17 cellular contexts compared by ENCODE assay signal in genomic region chr3:142663865-142664264, GRCh38. TPM values are rescaled to one million over a fixed set of nuclear protein-coding genes. Genes with fewer than 3 reads are reported as not detected.
A peak's percentile ranks its signal among the peaks of the same experiment; 100 is the strongest.
DNase-seq lines count a peak whose midpoint lies in the region; ATAC-seq, FAIRE-seq and TF ChIP-seq lines count a peak whose summit lies in the region.
"Had no signal": no experiment of that assay in that cellular context is flagged by ENCODE, and none has a peak within 500 bp of the region (broad histone marks: within the 10 kb centered on the region; RNA-seq: fewer than 3 reads in every experiment).

No MANE protein-coding gene starts in this region.

- H3K27me3 ChIP-seq in Peyer's patch (no peaks in the 10 kb centered on the region), endocrine pancreas (ENCODE audit: control insufficient read depth, insufficient read depth, low read length) (no peaks in the 10 kb centered on the region), HAP-1 (ENCODE audit: low read depth) (no peaks in the 10 kb centered on the region)
- H3K27me3 ChIP-seq: BLaER1 treated with 17β-estradiol and CSF1 and Interleukin-3, amounts not matched to agents 10 nM and 100 nM; SJSA1 had no signal

- peak overlapping the region; percentile 16; the same call in 1 of the 3 replicates for H3K4me3 ChIP-seq in A549
- no peak overlapping the region for H3K4me3 ChIP-seq in Peyer's patch
- H3K4me3 ChIP-seq in endocrine pancreas (ENCODE audit: control insufficient read depth, insufficient read depth, low read length): peak overlapping the region; percentile 47
- H3K4me3 ChIP-seq in mucosa of descending colon: no peak overlapping the region
- H3K4me3 ChIP-seq in HAP-1: no peak overlapping the region
- H3K4me3 ChIP-seq: BLaER1 treated with 17β-estradiol and CSF1 and Interleukin-3, amounts not matched to agents 10 nM and 100 nM; SJSA1 had no signal

- DNase-seq in A549 (ENCODE audit: low read depth in 1 of 2, low spot score in 1 of 2): peak in 1 of 2 experiments; percentile 15
- DNase-seq in Peyer's patch: no peak
- DNase-seq in mucosa of descending colon: no peak
- DNase-seq in GM13977 (ENCODE audit: low spot score): no peak
- no peak for DNase-seq in stimulated activated CD8-positive, alpha-beta memory T cell treated with anti-CD3 and anti-CD28 coated beads, Interleukin-4, amount 100 ng/mL, for 48 hours
- DNase-seq in SW480 (ENCODE audit: low spot score): no peak
- DNase-seq in HAP-1 (ENCODE audit: low spot score in 2 of 2): no peak
- DNase-seq: H9, IMR-90, Kasumi-1, NCI-H1105 treated with DMSO at 0.1 percent for 48 hours, NCI-H187 treated with DMSO at 0.1 percent for 48 hours, NCI-H345 had no signal

- no peak for TF ChIP-seq CTCF in A549 (IDR thresholded peaks at IDR 0.05)
- no peak for TF ChIP-seq CTCF in Peyer's patch (IDR thresholded peaks at IDR 0.05)
- TF ChIP-seq CTCF in mucosa of descending colon (IDR thresholded peaks at IDR 0.05): no peak
- no peak for TF ChIP-seq CTCF in GM13977 (IDR thresholded peaks at IDR 0.05; ENCODE audit: extremely low read depth, insufficient read depth, missing control alignments)

- no peak overlapping the region for H3K9ac ChIP-seq in endocrine pancreas (ENCODE audit: control insufficient read depth, insufficient read depth, low read length)
- H3K9ac ChIP-seq: BLaER1 treated with 17β-estradiol and CSF1 and Interleukin-3, amounts not matched to agents 10 nM and 100 nM had no signal

- H3K36me3 ChIP-seq in Peyer's patch (peaks cover 0 to 12% (median 0%) of the 10 kb centered on the region in 3 donors), endocrine pancreas (ENCODE audit: control insufficient read depth, insufficient read depth, low read length) (no peaks in the 10 kb centered on the region), mucosa of descending colon (ENCODE audit: low read depth) (no peaks in the 10 kb centered on the region), HAP-1 (replicated peaks) (0 out of 2 replicates have a peak, but pooled peaks cover 3% of the 10 kb centered on the region)
- H3K36me3 ChIP-seq: BLaER1 treated with 17β-estradiol and CSF1 and Interleukin-3, amounts not matched to agents 10 nM and 100 nM; SJSA1 had no signal

- 3% methylated on average over 1 of the region's 1 CpG for WGBS in A549 (ENCODE audit: missing lambda C conversion rate)

- no peaks in the 10 kb centered on the region for H3K9me3 ChIP-seq in A549
- H3K9me3 ChIP-seq in Peyer's patch: no peaks in the 10 kb centered on the region
- H3K9me3 ChIP-seq in endocrine pancreas (ENCODE audit: control insufficient read depth, low read length): no peaks in the 10 kb centered on the region
- H3K9me3 ChIP-seq in mucosa of descending colon: no peaks in the 10 kb centered on the region
- no peaks in the 10 kb centered on the region for H3K9me3 ChIP-seq in HAP-1
- H3K9me3 ChIP-seq: BLaER1 treated with 17β-estradiol and CSF1 and Interleukin-3, amounts not matched to agents 10 nM and 100 nM; SJSA1 had no signal

- POLR2A ChIA-PET in A549 (lab: Yijun Ruan, JAX): interaction anchor here (0.9 kb wide), 1 partner anchor 26 kb away, joined by 3 read pairs; no protein-coding TSS in a partner anchor

- H3K27ac ChIP-seq in A549: peak overlapping the region; percentile 67 to 80; a peak in 5 of 6 replicates
- peak overlapping the region in 3 of 4 donors; percentile 21 to 73 (median 57) for H3K27ac ChIP-seq in Peyer's patch
- H3K27ac ChIP-seq: BLaER1 treated with 17β-estradiol and CSF1 and Interleukin-3, amounts not matched to agents 10 nM and 100 nM; SJSA1 had no signal

- TF ChIP-seq RAD21 in A549 (conservative IDR thresholded peaks at IDR 0.05 in 1 of 2, IDR thresholded peaks at IDR 0.05 in 1 of 2): no peak

- intact Hi-C loops in mucosa of descending colon (cut with DNase I, micrococcal nuclease): no loop called here

- TF ChIP-seq POLR2A in A549 (IDR thresholded peaks at IDR 0.05; ENCODE audit: low read length) (no peak), Peyer's patch (IDR thresholded peaks at IDR 0.05) (no peak)

- H3K4me2 ChIP-seq in A549: peak overlapping the region; percentile 80
- H3K4me2 ChIP-seq: BLaER1 treated with 17β-estradiol and CSF1 and Interleukin-3, amounts not matched to agents 10 nM and 100 nM had no signal

- FAIRE-seq in A549 (lab: Jason Lieb, UNC): no peak
- FAIRE-seq: GM12892 had no signal

- in situ Hi-C loops in GM13977 (cut with MboI; ENCODE audit: low pct_unique_long_range_greater_than_20kb, low sequenced_read_pairs, unreplicated experiment): no loop called here
- in situ Hi-C loops in HAP-1 (cut with MboI; ENCODE audit: low sequenced_read_pairs): no loop called here

- H3K4me1 ChIP-seq in A549 (peaks cover 31% of the 10 kb centered on the region), Peyer's patch (peaks cover 0 to 4% (median 0%) of the 10 kb centered on the region in 4 donors), endocrine pancreas (ENCODE audit: control insufficient read depth, insufficient read depth, low read length) (peaks cover 13% of the 10 kb centered on the region), mucosa of descending colon (ENCODE audit: low read depth) (no peaks in the 10 kb centered on the region), HAP-1 (no peaks in the 10 kb centered on the region; the same call in 1 of the 2 replicates)
- H3K4me1 ChIP-seq: SJSA1 had no signal

- peak; percentile 47 to 84; a peak in 4 of 6 replicates for ATAC-seq in A549
- peak; percentile 71 for ATAC-seq in mucosa of descending colon

- TF ChIP-seq EP300 in A549 (IDR thresholded peaks at IDR 0.05): no peak

- CTCF ChIA-PET in A549 (lab: Yijun Ruan, JAX): interaction anchor here (0.6 to 1.3 kb wide), 4 partner anchors 66 to 588 kb away, joined by 3 to 4 read pairs (median 4); no protein-coding TSS in a partner anchor

TF ChIP-seq in A549, 52 proteins besides CTCF, POLR2A, EP300 and RAD21:
- TF ChIP-seq PHF8 (IDR thresholded peaks at IDR 0.05; ENCODE audit: borderline replicate concordance, low read depth) (no peak), GATA3 (IDR thresholded peaks at IDR 0.05; ENCODE audit: borderline replicate concordance) (0 out of 2 replicates have a peak, but pooled peaks have one; percentile 23)

RNA-seq across cellular contexts. Expression of gene TRPC1, which starts 60.0 kb away (rescaled TPM):
- polyA plus RNA-seq in A549 (2011; rRNA removed) (26.1 and 32.2 TPM in 2 replicates), A549 (2017; fragmentation: RNase III; extraction: RNeasy Plus Mini Kit Qiagen cat#74134 plus additional on column Dnase treatment) (10.1 to 11.8 TPM (median 10.3 TPM) in 3 replicates)
- 7.8 and 8.4 TPM in 2 replicates for polyA plus RNA-seq in A549 (2012; cell fraction: cytosol; rRNA removed)
- polyA plus RNA-seq in A549 (2012; cell fraction: nucleus; rRNA removed): 12.2 and 13.4 TPM in 2 replicates
- polyA minus RNA-seq in A549 (2011; rRNA and poly(A)+ RNA removed): 33.8 and 42.6 TPM in 2 replicates
- total RNA-seq in Peyer's patch (10 to 100 TPM in 1 of 4 donors, 1 to 10 TPM in 3; 1.1 to 12.4 (median 3.4) TPM), mucosa of descending colon (10 to 100 TPM in 1 of 3 donors, 1 to 10 TPM in 1, under 1 TPM in 1; 0.87 to 11.4 (median 2.0) TPM)

Comparison
In these comparisons a context has a peak if more than half of its experiments do, and no peak if none do; other contexts are left out.
1. H3K4me3 ChIP-seq: peak in A549 (single experiment) and endocrine pancreas (single experiment); none in Peyer's patch (0 of 4), mucosa of descending colon (single experiment) and HAP-1 (single experiment).